Comparison of ENCODE assay signal across 20 cellular contexts in genomic region chr5:149863176-149863575, GRCh38.
"Had no signal": no experiment of that assay in that cellular context is flagged by ENCODE, and none has a peak within 500 bp of the region (broad histone marks: within the 10 kb centered on the region; RNA-seq: fewer than 3 reads in every experiment).

No MANE protein-coding gene starts in this region.

- H3K9me3 ChIP-seq: esophagus squamous epithelium, gastrocnemius medialis, heart right ventricle, left lung, lower lobe of right lung had no signal

- H3K27me3 ChIP-seq: dorsolateral prefrontal cortex, esophagus squamous epithelium, gastrocnemius medialis, heart right ventricle, left lung had no signal

- DNase-seq: dermis blood vessel endothelial cell; dorsolateral prefrontal cortex; effector CD4-positive, alpha-beta T cell; effector memory CD4-positive, alpha-beta T cell; esophagus squamous epithelium; foreskin fibroblast; foreskin melanocyte; gastrocnemius medialis; glutamatergic neuron; head of caudate nucleus; heart right ventricle; hippocampal formation; left cardiac atrium; left lung; left ventricle myocardium superior; lower lobe of right lung; mesenchymal stem cell; midbrain had no signal

- ATAC-seq: esophagus mucosa, gastrocnemius medialis, left cardiac atrium, left lung, left ventricle myocardium superior had no signal

- H3K27ac ChIP-seq: coronary artery, dorsolateral prefrontal cortex, esophagus squamous epithelium, gastrocnemius medialis, heart right ventricle, left lung, lower lobe of right lung had no signal

- H3K4me3 ChIP-seq: coronary artery, dorsolateral prefrontal cortex, esophagus squamous epithelium, gastrocnemius medialis, heart right ventricle, left lung, lower lobe of right lung had no signal

- H3K36me3 ChIP-seq: gastrocnemius medialis, heart right ventricle, left lung, lower lobe of right lung had no signal
